In genomic region chr17:18721775-18722547, GRCh38 we compare ENCODE assay signal across 5 cellular contexts. TPM values are rescaled to one million over a fixed set of nuclear protein-coding genes. Genes with fewer than 3 reads are reported as not detected.
"Had no signal": no experiment of that assay in that cellular context is flagged by ENCODE, and none has a peak within 500 bp of the region (broad histone marks: within the 10 kb centered on the region; RNA-seq: fewer than 3 reads in every experiment).

No MANE protein-coding gene starts in this region.

RNA-seq across cellular contexts. Expression of gene FBXW10, which starts 21.9 kb away (rescaled TPM):
- total RNA-seq: epithelial cell of proximal tubule, lower leg skin, mononuclear cell, natural killer cell, skeletal muscle tissue had no signal
